ENCODE assay signal across 29 cellular contexts in genomic region chr11:69863544-69864200, GRCh38. TPM values are rescaled to one million over a fixed set of nuclear protein-coding genes. Genes with fewer than 3 reads are reported as not detected.
"Had no signal": no experiment of that assay in that cellular context is flagged by ENCODE, and none has a peak within 500 bp of the region (broad histone marks: within the 10 kb centered on the region; RNA-seq: fewer than 3 reads in every experiment).

No MANE protein-coding gene starts in this region.

- H3K9me3 Mint-ChIP-seq: activated CD8-positive, alpha-beta T cell treated with anti-CD3 and anti-CD28 coated beads for 36 hours; activated naive CD4-positive, alpha-beta T cell treated with anti-CD3 and anti-CD28 coated beads, Interleukin-2, amount 50 U/mL, for 24 hours; activated T-cell treated with anti-CD3 and anti-CD28 coated beads, Interleukin-2, amount 50 U/mL, for 72 hours; activated T-helper 2 cell treated with anti-CD3 and anti-CD28 coated beads, Interferon-gamma antibody, Interleukin-2, Interleukin-4, amounts not matched to agents 10 μg/mL and 5 μg/mL and 100 μg/mL, durations not matched to agents 14 hours and 24 hours and 36 hours; T-helper 2 cell treated with Interferon-gamma antibody and Interleukin-4, amounts not matched to agents 5 μg/mL and 100 μg/mL, for 36 hours had no signal

- H3K27ac Mint-ChIP-seq: activated CD8-positive, alpha-beta T cell treated with anti-CD3 and anti-CD28 coated beads for 36 hours; activated naive CD4-positive, alpha-beta T cell treated with anti-CD3 and anti-CD28 coated beads, Interleukin-2, amount 50 U/mL, for 24 hours; activated T-cell treated with anti-CD3 and anti-CD28 coated beads, Interleukin-2, amount 50 U/mL, for 72 hours; activated T-helper 2 cell treated with anti-CD3 and anti-CD28 coated beads, Interferon-gamma antibody, Interleukin-2, Interleukin-4, amounts not matched to agents 10 μg/mL and 5 μg/mL and 100 μg/mL, durations not matched to agents 14 hours and 24 hours and 36 hours; T-helper 2 cell treated with Interferon-gamma antibody and Interleukin-4, amounts not matched to agents 5 μg/mL and 100 μg/mL, for 36 hours had no signal

- ATAC-seq: activated CD4-positive, CD25-positive, alpha-beta regulatory T cell treated with anti-CD3 and anti-CD28 coated beads, Interleukin-2, amount 50 U/mL, for 24 hours; activated CD8-positive, alpha-beta T cell treated with anti-CD3 and anti-CD28 coated beads for 36 hours; activated T-cell treated with anti-CD3 and anti-CD28 coated beads, Interleukin-2, amount 50 U/mL, for 72 hours had no signal

- H3K4me3 ChIP-seq: breast epithelium, SK-N-MC had no signal

- H3K9me3 ChIP-seq: breast epithelium had no signal

- H3K4me3 Mint-ChIP-seq: activated CD8-positive, alpha-beta T cell treated with anti-CD3 and anti-CD28 coated beads for 36 hours; activated naive CD4-positive, alpha-beta T cell treated with anti-CD3 and anti-CD28 coated beads, Interleukin-2, amount 50 U/mL, for 24 hours; activated T-cell treated with anti-CD3 and anti-CD28 coated beads, Interleukin-2, amount 50 U/mL, for 72 hours; T-helper 2 cell treated with Interferon-gamma antibody and Interleukin-4, amounts not matched to agents 5 μg/mL and 100 μg/mL, for 36 hours had no signal

- H3K27ac ChIP-seq: breast epithelium, KMS-11, SK-N-MC had no signal

- DNase-seq: activated CD4-positive, alpha-beta T cell treated with anti-CD3 and anti-CD28 coated beads for 4 hours; activated CD8-positive, alpha-beta memory T cell treated with anti-CD3 and anti-CD28 coated beads, Interleukin-2, amount 50 U/mL, for 4 hours; activated CD8-positive, alpha-beta T cell treated with anti-CD3 and anti-CD28 coated beads for 36 hours; activated naive CD4-positive, alpha-beta T cell; activated T-cell treated with anti-CD3 and anti-CD28 coated beads, Interleukin-2, amount 50 U/mL, for 72 hours; aorta; NCI-H1092 treated with DMSO at 0.1 percent for 48 hours; NCI-H1417 treated with DMSO at 0.1 percent for 48 hours; NCI-H1694; NCI-H2029; NCI-H2107; NCI-H2171 treated with DMSO at 0.1 percent for 48 hours; NCI-H226; NCI-H510A; NCI-H526 treated with DMSO at 0.1 percent for 48 hours; NCI-H82; SIG-M5; SW 1271 had no signal

- H3K4me1 ChIP-seq: breast epithelium had no signal

- H3K4me1 Mint-ChIP-seq: activated naive CD4-positive, alpha-beta T cell treated with anti-CD3 and anti-CD28 coated beads, Interleukin-2, amount 50 U/mL, for 24 hours had no signal

- H3K36me3 Mint-ChIP-seq: activated naive CD4-positive, alpha-beta T cell treated with anti-CD3 and anti-CD28 coated beads, Interleukin-2, amount 50 U/mL, for 24 hours had no signal

- H3K36me3 ChIP-seq: breast epithelium had no signal

- H3K4me2 ChIP-seq: KMS-11 had no signal

- H3K9ac ChIP-seq: KMS-11 had no signal

RNA-seq across cellular contexts. Expression of gene FGF3, which starts 44.5 kb away (rescaled TPM):
- total RNA-seq: activated CD8-positive, alpha-beta T cell treated with anti-CD3 and anti-CD28 coated beads for 36 hours; activated T-cell treated with anti-CD3 and anti-CD28 coated beads, Interleukin-2, amount 50 U/mL, for 72 hours; activated T-helper 2 cell treated with anti-CD3 and anti-CD28 coated beads, Interferon-gamma antibody, Interleukin-2, Interleukin-4, amounts not matched to agents 10 μg/mL and 5 μg/mL and 100 μg/mL, durations not matched to agents 14 hours and 24 hours and 36 hours; aorta; breast epithelium; MCF 10A; OCI-LY7; RPMI7951; T-helper 1 cell treated with Interleukin-12 subunit alpha and Interleukin-12 subunit beta and Interleukin-4 antibody, amounts not matched to agents 30 ng/mL and 1 ng/mL, for 36 hours had no signal
- polyA plus RNA-seq: aorta had no signal
